Comparison of ENCODE assay signal across 20 cellular contexts in genomic region chr6:71410681-71411080, GRCh38.
DNase-seq lines count a peak whose midpoint lies in the region; ATAC-seq and TF ChIP-seq lines count a peak whose summit lies in the region.
"Had no signal": no experiment of that assay in that cellular context is flagged by ENCODE, and none has a peak within 500 bp of the region (broad histone marks: within the 10 kb centered on the region; RNA-seq: fewer than 3 reads in every experiment).

No MANE protein-coding gene starts in this region.

- WGBS in esophagus muscularis mucosa: 38% methylated on average over 1 of the region's 1 CpG
- 96% methylated on average over 1 of the region's 1 CpG for WGBS in prostate gland

- H3K36me3 ChIP-seq in esophagus muscularis mucosa (peaks cover 0 to 33% (median 13%) of the 10 kb centered on the region in 4 donors), gastrocnemius medialis (peaks cover 0 to 8% of the 10 kb centered on the region in 2 donors), SJCRH30 (no peaks in the 10 kb centered on the region; the same call in none of the 2 replicates), prostate gland (no peaks in the 10 kb centered on the region)

- H3K27ac ChIP-seq in esophagus muscularis mucosa (replicated peaks in 1 of 4): peak overlapping the region; percentile 14 to 71 (median 66)
- peak overlapping the region in 3 of 4 donors; percentile 83 to 87 (median 86) for H3K27ac ChIP-seq in gastrocnemius medialis
- H3K27ac ChIP-seq in SJCRH30: no peak overlapping the region
- no peak overlapping the region for H3K27ac ChIP-seq in prostate gland
- H3K27ac ChIP-seq: HL-60, PC-9 had no signal

- intact Hi-C loops in esophagus muscularis mucosa (cut with DNase I) (no loop called here), gastrocnemius medialis (cut with DNase I; ENCODE audit: low total_unique reads) (no loop called here), prostate gland (cut with DNase I) (no loop called here)

- H3K27me3 ChIP-seq in esophagus muscularis mucosa (no peaks in the 10 kb centered on the region), gastrocnemius medialis (no peaks in the 10 kb centered on the region), SJCRH30 (no peaks in the 10 kb centered on the region), prostate gland (replicated peaks; ENCODE audit: insufficient read depth) (no peaks in the 10 kb centered on the region)

- H3K4me3 ChIP-seq in esophagus muscularis mucosa: no peak overlapping the region
- no peak overlapping the region for H3K4me3 ChIP-seq in gastrocnemius medialis
- no peak overlapping the region for H3K4me3 ChIP-seq in SJCRH30
- H3K4me3 ChIP-seq in prostate gland: no peak overlapping the region
- H3K4me3 ChIP-seq: K562, PC-9 had no signal

- ATAC-seq in GM18861 (IDR thresholded peaks at IDR 0.05; ENCODE audit: unreplicated experiment): peak; percentile 11
- no peak for ATAC-seq in gastrocnemius medialis
- ATAC-seq: K562, right cardiac atrium had no signal

- no peaks in the 10 kb centered on the region for H3K9me3 ChIP-seq in esophagus muscularis mucosa
- no peaks in the 10 kb centered on the region for H3K9me3 ChIP-seq in gastrocnemius medialis
- no peaks in the 10 kb centered on the region for H3K9me3 ChIP-seq in SJCRH30 (replicated peaks)
- H3K9me3 ChIP-seq in prostate gland: no peaks in the 10 kb centered on the region

- H3K4me1 ChIP-seq in esophagus muscularis mucosa (peaks cover 47 to 87% (median 83%) of the 10 kb centered on the region in 4 donors), gastrocnemius medialis (peaks cover 77 to 83% of the 10 kb centered on the region in 2 donors), SJCRH30 (no peaks in the 10 kb centered on the region), prostate gland (replicated peaks) (no peaks in the 10 kb centered on the region)

- no peak for TF ChIP-seq CTCF in esophagus muscularis mucosa (IDR thresholded peaks at IDR 0.05)
- no peak for TF ChIP-seq CTCF in gastrocnemius medialis (IDR thresholded peaks at IDR 0.05 in 4 of 5, conservative IDR thresholded peaks at IDR 0.05 in 1 of 5)
- no peak for TF ChIP-seq CTCF in prostate gland (IDR thresholded peaks at IDR 0.05)

- TF ChIP-seq POLR2A in esophagus muscularis mucosa (IDR thresholded peaks at IDR 0.05; ENCODE audit: low read depth): no peak
- no peak for TF ChIP-seq POLR2A in gastrocnemius medialis (IDR thresholded peaks at IDR 0.05)
- no peak for TF ChIP-seq POLR2A in prostate gland (IDR thresholded peaks at IDR 0.05)

- DNase-seq in LHCN-M2 (ENCODE audit: low read depth): peak; percentile 77
- DNase-seq in esophagus muscularis mucosa (ENCODE audit: extremely low spot score): no peak
- no peak for DNase-seq in gastrocnemius medialis
- no peak for DNase-seq in SJCRH30
- no peak for DNase-seq in activated CD8-positive, alpha-beta memory T cell treated with anti-CD3 and anti-CD28 coated beads, Interleukin-2, amount 50 U/mL, for 48 hours
- DNase-seq in NCI-H2107 treated with DMSO at 0.1 percent for 48 hours (lab: John Stamatoyannopoulos, UW; ENCODE audit: unreplicated experiment): no peak
- no peak for DNase-seq in prostate gland (ENCODE audit: low spot score)
- DNase-seq: activated CD4-positive, alpha-beta T cell treated with anti-CD3 and anti-CD28 coated beads, Interleukin-2, amount 50 U/mL, for 1 hour; activated naive CD8-positive, alpha-beta T cell treated with anti-CD3 and anti-CD28 coated beads, Interleukin-2, amount 10 ng/mL, durations not matched to agents 7 days and 5 days; central memory CD4-positive, alpha-beta T cell; endodermal cell; foreskin melanocyte; NCI-H1092 treated with DMSO at 0.1 percent for 48 hours; NCI-H2171; right cardiac atrium; stimulated activated CD4-positive, alpha-beta T cell treated with anti-CD3 and anti-CD28 coated beads, Interleukin-1b, Interleukin-23, amount 100 ng/mL, for 48 hours had no signal

- no peak for TF ChIP-seq EP300 in esophagus muscularis mucosa (IDR thresholded peaks at IDR 0.05)

- in situ Hi-C loops in gastrocnemius medialis (cut with MboI; ENCODE audit: low sequenced_read_pairs in 4 of 4): loop anchor here in 2 of 4 donors (25.0 kb wide), 2 partner anchors 748 to 848 kb away; partner anchors contain the start of genes SDHAF4 (in 1 of the 2) and SMAP1 (in 1 of the 2)

Comparison
In these comparisons a context has a peak if more than half of its experiments do, and no peak if none do; other contexts are left out.
1. H3K27ac ChIP-seq: peak in esophagus muscularis mucosa (4 of 4) and gastrocnemius medialis (3 of 4); none in SJCRH30 (single experiment) and prostate gland (0 of 2).